Comparison of ENCODE assay signal across 16 cellular contexts in the genomic region with DNA sequence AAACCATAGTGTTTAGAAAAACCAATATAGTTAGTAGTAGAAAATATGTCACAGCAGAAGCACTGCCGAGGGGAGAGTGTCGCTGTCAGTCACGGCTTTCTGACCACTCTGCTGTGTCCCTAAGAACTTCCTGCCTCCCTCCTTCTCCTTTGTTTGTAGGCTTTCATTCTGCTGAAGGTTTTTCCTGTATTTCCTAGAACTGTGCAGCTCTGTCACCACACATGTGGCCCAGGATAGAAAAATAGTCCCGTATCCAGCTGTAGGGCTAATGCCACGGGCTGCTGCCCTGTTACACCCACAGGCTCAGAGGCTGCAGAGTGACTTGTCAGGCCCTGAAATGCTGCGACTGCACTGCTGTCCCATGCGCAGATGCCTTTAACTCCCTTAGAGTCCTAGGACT. TPM values are rescaled to one million over a fixed set of nuclear protein-coding genes. Genes with fewer than 3 reads are reported as not detected.
DNase-seq lines count a peak whose midpoint lies in the region; ATAC-seq lines count a peak whose summit lies in the region.
"Had no signal": no experiment of that assay in that cellular context is flagged by ENCODE, and none has a peak within 500 bp of the region (broad histone marks: within the 10 kb centered on the region; RNA-seq: fewer than 3 reads in every experiment).

No MANE protein-coding gene starts in this region.

- H3K9me3 ChIP-seq in BLaER1 (no peaks in the 10 kb centered on the region), SJCRH30 (replicated peaks) (no peaks in the 10 kb centered on the region)
- H3K9me3 ChIP-seq: A549 had no signal

- no peaks in the 10 kb centered on the region for H3K9me3 Mint-ChIP-seq in activated T-helper 17 cell treated with anti-CD3 and anti-CD28 coated beads, Interleukin-2, amount 50 U/mL, for 72 hours
- H3K9me3 Mint-ChIP-seq: CD14-positive monocyte had no signal

- no peak overlapping the region for H3K4me3 Mint-ChIP-seq in activated T-helper 17 cell treated with anti-CD3 and anti-CD28 coated beads, Interleukin-2, amount 50 U/mL, for 72 hours
- H3K4me3 Mint-ChIP-seq: CD14-positive monocyte had no signal

- H3K9ac ChIP-seq in BLaER1, result no peak overlapping the region

- H4K20me1 ChIP-seq in BLaER1, result no peaks in the 10 kb centered on the region

- H3K4me1 Mint-ChIP-seq in activated T-helper 17 cell treated with anti-CD3 and anti-CD28 coated beads, Interleukin-2, amount 50 U/mL, for 72 hours, result no peaks in the 10 kb centered on the region

- H3K36me3 Mint-ChIP-seq in activated T-helper 17 cell treated with anti-CD3 and anti-CD28 coated beads, Interleukin-2, amount 50 U/mL, for 72 hours (ENCODE audit: low read depth), result peaks cover 100% of the 10 kb centered on the region

- peak overlapping the region; percentile 52 for H3K27ac Mint-ChIP-seq in activated T-helper 17 cell treated with anti-CD3 and anti-CD28 coated beads, Interleukin-2, amount 50 U/mL, for 72 hours
- H3K27ac Mint-ChIP-seq: CD14-positive monocyte had no signal

- H3K27me3 ChIP-seq in BLaER1 (no peaks in the 10 kb centered on the region), SJCRH30 (no peaks in the 10 kb centered on the region)

- H3K4me3 ChIP-seq in BLaER1, result no peak overlapping the region
- no peak overlapping the region for H3K4me3 ChIP-seq in SJCRH30
- H3K4me3 ChIP-seq: A549 had no signal

- DNase-seq in hippocampal formation (lab: John Stamatoyannopoulos, UW), result peak; percentile 31 to 33
- DNase-seq in pons (ENCODE audit: low spot score), result peak; percentile 83
- DNase-seq in SJCRH30, result no peak
- DNase-seq: COR-L47, IMR-90, Kasumi-1, NCI-H1105, NCI-H1694 treated with DMSO at 0.1 percent for 48 hours, NCI-H226, NCI-H524 treated with DMSO at 0.1 percent for 48 hours had no signal

- no peaks in the 10 kb centered on the region for H3K27me3 Mint-ChIP-seq in activated T-helper 17 cell treated with anti-CD3 and anti-CD28 coated beads, Interleukin-2, amount 50 U/mL, for 72 hours

- H3K27ac ChIP-seq in BLaER1, result no peak overlapping the region
- no peak overlapping the region for H3K27ac ChIP-seq in SJCRH30
- H3K27ac ChIP-seq: A549 had no signal

- H3K4me1 ChIP-seq in BLaER1 (peaks cover 11% of the 10 kb centered on the region), SJCRH30 (no peaks in the 10 kb centered on the region)
- H3K4me1 ChIP-seq: A549 had no signal

- H3K36me3 ChIP-seq in BLaER1 (no peaks in the 10 kb centered on the region), SJCRH30 (peaks cover 17% of the 10 kb centered on the region)

- peak overlapping the region; percentile 49 for H3K4me2 ChIP-seq in BLaER1
- H3K4me2 ChIP-seq: A549 had no signal

- ATAC-seq in activated T-helper 17 cell treated with anti-CD3 and anti-CD28 coated beads, Interleukin-2, amount 50 U/mL, for 72 hours (replicated peaks), result no peak
- no peak for ATAC-seq in HG02678 (IDR thresholded peaks at IDR 0.05; ENCODE audit: unreplicated experiment)
- ATAC-seq in GM19455 (IDR thresholded peaks at IDR 0.05; ENCODE audit: unreplicated experiment), result no peak
- ATAC-seq: A549 had no signal

RNA-seq across cellular contexts. Expression of a gene that starts 52.6 kb away (rescaled TPM):
- total RNA-seq in activated T-helper 17 cell treated with anti-CD3 and anti-CD28 coated beads, Interleukin-2, amount 50 U/mL, for 72 hours, result 10 to 100 TPM; 28.0 to 32.0 TPM
- total RNA-seq in SJCRH30 (2014; rRNA removed; shearing (Covaris generic)), result 32.5 and 33.4 TPM in 2 replicates

Comparison
In these comparisons a context has a peak if more than half of its experiments do, and no peak if none do; other contexts are left out.
1. DNase-seq: peak in hippocampal formation (2 of 2) and pons (single experiment); none in SJCRH30 (0 of 2).